In the genomic region with DNA sequence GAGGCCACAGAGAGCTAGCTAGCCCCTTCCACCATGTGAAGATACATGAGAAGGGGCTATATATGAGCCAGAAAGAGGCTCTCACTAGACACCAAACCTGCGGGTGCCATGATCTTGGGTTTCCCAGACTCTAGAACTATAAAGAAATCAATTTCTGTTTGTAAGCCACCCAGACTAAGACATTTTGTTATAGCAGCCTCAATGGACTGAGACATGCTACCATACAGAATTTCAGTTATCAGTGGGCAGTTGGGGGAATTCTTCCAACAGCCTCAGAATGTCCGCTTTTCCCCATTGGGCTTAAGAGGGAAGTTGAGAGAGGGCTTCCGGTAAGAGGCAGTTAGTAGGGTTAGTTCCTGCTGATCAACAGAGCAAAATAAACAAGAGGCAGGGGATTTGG, we compare ENCODE assay signal across 9 cellular contexts. TPM values are rescaled to one million over a fixed set of nuclear protein-coding genes. Genes with fewer than 3 reads are reported as not detected.
"Had no signal": no experiment of that assay in that cellular context is flagged by ENCODE, and none has a peak within 500 bp of the region (broad histone marks: within the 10 kb centered on the region; RNA-seq: fewer than 3 reads in every experiment).

No MANE protein-coding gene starts in this region.

- H3K4me3 ChIP-seq: GM12878 had no signal

- ATAC-seq: GM12878 had no signal

- DNase-seq: GDM1, GF-D8 had no signal

- FAIRE-seq: G401.6, GM12878, GM12891, GM12892, GM18507, GM19239 had no signal

RNA-seq across cellular contexts. Expression of a gene that starts 39.2 kb away (rescaled TPM):
- total RNA-seq: G401, GM12878 had no signal
- polyA plus RNA-seq: GM12878 had no signal
